ENCODE assay signal across 8 cellular contexts in the genomic region with DNA sequence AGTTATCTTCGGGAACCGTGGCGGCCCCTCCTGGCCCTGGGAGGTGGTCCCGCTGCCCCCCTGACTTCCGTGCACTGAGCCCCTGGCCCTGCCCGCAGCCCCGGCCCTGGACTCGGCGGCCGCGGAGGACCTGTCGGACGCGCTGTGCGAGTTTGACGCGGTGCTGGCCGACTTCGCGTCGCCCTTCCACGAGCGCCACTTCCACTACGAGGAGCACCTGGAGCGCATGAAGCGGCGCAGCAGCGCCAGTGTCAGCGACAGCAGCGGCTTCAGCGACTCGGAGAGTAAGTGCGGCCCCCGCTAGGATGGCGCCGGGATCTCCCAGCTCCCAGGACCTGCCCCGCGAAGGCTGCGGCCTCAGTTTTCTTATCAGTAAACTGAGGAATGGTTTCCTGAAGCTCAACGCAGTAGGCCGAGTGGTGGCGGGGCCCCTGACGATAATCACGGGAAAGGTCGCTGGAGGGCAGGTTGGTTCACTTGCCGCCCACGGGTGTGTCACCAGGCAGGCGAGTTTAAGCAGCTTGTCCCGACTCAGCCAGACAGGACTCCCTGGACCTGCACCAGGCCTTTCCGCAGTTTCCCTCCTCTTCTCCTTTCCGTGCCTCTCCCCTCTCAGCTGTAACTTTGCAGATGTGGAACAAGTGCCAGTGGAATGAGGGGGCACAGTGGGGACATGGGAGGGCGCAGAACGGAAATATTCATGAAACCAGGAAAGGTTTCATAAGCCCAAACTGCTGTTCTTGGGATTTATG. TPM values are rescaled to one million over a fixed set of nuclear protein-coding genes. Genes with fewer than 3 reads are reported as not detected.
DNase-seq lines count a peak whose midpoint lies in the region; TF ChIP-seq lines count a peak whose summit lies in the region.

No MANE protein-coding gene starts in this region.

- H3K9me3 ChIP-seq in OCI-LY7 (ENCODE audit: low read length) (no peaks in the 10 kb centered on the region), adipocyte (ENCODE audit: control insufficient read depth, low read length) (no peaks in the 10 kb centered on the region), hepatocyte (ENCODE audit: low read depth) (no peaks in the 10 kb centered on the region)

- POLR2A ChIA-PET in OCI-LY7 (lab: Charles Lee), result interaction anchor here (0.7 to 5.1 kb wide), 12 partner anchors 20 to 457 kb away, joined by 3 to 82 read pairs (median 11); no protein-coding TSS in a partner anchor

- H3K79me2 ChIP-seq in OCI-LY7 (ENCODE audit: insufficient read depth, low read depth, low read length), result peaks cover 56% of the 10 kb centered on the region
- no peaks in the 10 kb centered on the region for H3K79me2 ChIP-seq in hepatocyte

- H3K4me2 ChIP-seq in OCI-LY7 (ENCODE audit: low read length) (peak overlapping the region; percentile 94), hepatocyte (peak overlapping the region; percentile 95)

- 6% methylated on average over 50 of the region's 53 CpGs for WGBS in hepatocyte (ENCODE audit: low lambda C conversion rate, missing lambda C conversion rate)

- H3K9me2 ChIP-seq in OCI-LY7 (ENCODE audit: insufficient read depth, low read length), result no peaks in the 10 kb centered on the region
- H3K9me2 ChIP-seq in hepatocyte (replicated peaks; ENCODE audit: insufficient read depth), result no peaks in the 10 kb centered on the region

- H3K36me3 ChIP-seq in OCI-LY7 (ENCODE audit: insufficient read depth, low read length) (peaks cover 53% of the 10 kb centered on the region), adipocyte (ENCODE audit: control insufficient read depth, insufficient read depth, low read length, severe bottlenecking) (peaks cover 23% of the 10 kb centered on the region), hepatocyte (replicated peaks; ENCODE audit: insufficient read depth, low read depth) (no peaks in the 10 kb centered on the region), rectal smooth muscle tissue (ENCODE audit: control insufficient read depth, insufficient read depth, low read length) (no peaks in the 10 kb centered on the region)

- DNase-seq in COLO668 (lab: John Stamatoyannopoulos, UW; ENCODE audit: unreplicated experiment) (peak; percentile 78), GOT3 (lab: John Stamatoyannopoulos, UW) (peak; percentile 17), OCI-LY7 (ENCODE audit: low spot score) (peak; percentile 67), adipocyte (ENCODE audit: low read depth) (peak; percentile 51), hepatocyte (ENCODE audit: low spot score) (peak; percentile 47), NCI-H2081 (lab: John Stamatoyannopoulos, UW) (no peak), NCI-H2029 (lab: John Stamatoyannopoulos, UW) (no peak)

- H4K20me1 ChIP-seq in OCI-LY7 (ENCODE audit: insufficient read depth, low read length) (peaks cover 5% of the 10 kb centered on the region; the same call in 1 of the 2 replicates), hepatocyte (ENCODE audit: insufficient read depth, poor library complexity, severe bottlenecking) (no peaks in the 10 kb centered on the region)

- intact Hi-C loops in OCI-LY7 (cut with micrococcal nuclease; ENCODE audit: unreplicated experiment), result loop anchor here (2.0 kb wide), 2 partner anchors 48 to 96 kb away; no protein-coding TSS in a partner anchor

- H3K9ac ChIP-seq in adipocyte (ENCODE audit: low read length) (peak overlapping the region; percentile 74), rectal smooth muscle tissue (ENCODE audit: low read length) (peak overlapping the region; percentile 4)

- peak overlapping the region; percentile 85 for H3K4me3 ChIP-seq in OCI-LY7 (ENCODE audit: low read depth, low read length, poor library complexity, severe bottlenecking)
- peak overlapping the region; percentile 79 for H3K4me3 ChIP-seq in adipocyte (ENCODE audit: low read length)
- peak overlapping the region; percentile 66 for H3K4me3 ChIP-seq in hepatocyte
- H3K4me3 ChIP-seq in rectal smooth muscle tissue (ENCODE audit: low read length), result peak overlapping the region; percentile 61

- H3K4me1 ChIP-seq in OCI-LY7 (ENCODE audit: insufficient read depth, low read length, poor library complexity, severe bottlenecking), result peaks cover 40% of the 10 kb centered on the region
- peaks cover 11% of the 10 kb centered on the region for H3K4me1 ChIP-seq in adipocyte (ENCODE audit: control insufficient read depth, insufficient read depth, low read length)
- peaks cover 16% of the 10 kb centered on the region for H3K4me1 ChIP-seq in hepatocyte (ENCODE audit: insufficient read depth)
- H3K4me1 ChIP-seq in rectal smooth muscle tissue (ENCODE audit: control insufficient read depth, insufficient read depth, low read length), result no peaks in the 10 kb centered on the region

- no TSS peak for BruUV-seq in OCI-LY7 (replicated peaks; lab: Mats Ljungman, UMichigan)

- no peaks in the 10 kb centered on the region for H3K27me3 ChIP-seq in adipocyte (replicated peaks; ENCODE audit: control insufficient read depth, insufficient read depth, low read length)
- peaks cover 59% of the 10 kb centered on the region for H3K27me3 ChIP-seq in hepatocyte
- peaks cover 12% of the 10 kb centered on the region for H3K27me3 ChIP-seq in rectal smooth muscle tissue (ENCODE audit: control insufficient read depth, insufficient read depth, low read length)

- H3K27ac ChIP-seq in OCI-LY7 (ENCODE audit: low read depth, low read length, poor library complexity, severe bottlenecking), result peak overlapping the region; percentile 95
- H3K27ac ChIP-seq in hepatocyte, result no peak overlapping the region
- no peak overlapping the region for H3K27ac ChIP-seq in rectal smooth muscle tissue (ENCODE audit: low read depth, low read length)

- TF ChIP-seq CTCF in OCI-LY7 (conservative IDR thresholded peaks at IDR 0.05; ENCODE audit: low read length), result no peak
- no peak for TF ChIP-seq CTCF in hepatocyte (IDR thresholded peaks at IDR 0.05; ENCODE audit: poor library complexity)

- CTCF ChIA-PET in OCI-LY7 (lab: Charles Lee; ENCODE audit: unreplicated experiment), result interaction anchor here (1.1 to 3.1 kb wide), 4 partner anchors 42 to 194 kb away, joined by 4 to 24 read pairs (median 9); no protein-coding TSS in a partner anchor

- no peak overlapping the region for H2AFZ ChIP-seq in OCI-LY7 (ENCODE audit: low read length)
- peak overlapping the region; percentile 86 for H2AFZ ChIP-seq in hepatocyte

RNA-seq across cellular contexts. Expression of a gene that starts 1.0 kb away (rescaled TPM):
- total RNA-seq in OCI-LY7 (2014; rRNA removed; shearing (Covaris generic)), result 219 and 274 TPM in 2 replicates
- total RNA-seq in OCI-LY7 (2022), result 89.5 and 101 TPM in 2 replicates
- total RNA-seq in hepatocyte, result 7.0 and 8.1 TPM in 2 replicates
- 19.9 and 21.2 TPM in 2 replicates for polyA plus RNA-seq in hepatocyte

Comparison
In these comparisons a context has a peak if more than half of its experiments do, and no peak if none do; other contexts are left out.
1. DNase-seq: peak in COLO668 (single experiment), GOT3 (single experiment), OCI-LY7 (single experiment), adipocyte (single experiment) and hepatocyte (single experiment); none in NCI-H2081 (0 of 2) and NCI-H2029 (single experiment).
2. Peak in every context shown above with its lines, with median percentiles within 50 percentile points of each other: H3K4me3 ChIP-seq.